8 cellular contexts compared by ENCODE assay signal in genomic region chr4:25235401-25235800, GRCh38. TPM values are rescaled to one million over a fixed set of nuclear protein-coding genes. Genes with fewer than 3 reads are reported as not detected.
DNase-seq lines count a peak whose midpoint lies in the region; ATAC-seq and TF ChIP-seq lines count a peak whose summit lies in the region.

No MANE protein-coding gene starts in this region.

- H3K4me1 ChIP-seq in endocrine pancreas (ENCODE audit: control insufficient read depth, insufficient read depth, low read length) (peaks cover 7% of the 10 kb centered on the region), psoas muscle (peaks cover 9% of the 10 kb centered on the region)

- TF ChIP-seq CTCF in GM12875 (IDR thresholded peaks at IDR 0.05; ENCODE audit: borderline replicate concordance, insufficient read depth, low read depth, low read length) (no peak), psoas muscle (IDR thresholded peaks at IDR 0.05) (no peak)

- H3K4me3 ChIP-seq in GM12875 (ENCODE audit: low read depth, low read length) (peak overlapping the region; percentile 98), endocrine pancreas (ENCODE audit: control insufficient read depth, insufficient read depth, low read length) (peak overlapping the region; percentile 98), psoas muscle (peak overlapping the region; percentile 99)

- 48 to 62% (median 53%) methylated on average over 6 of the region's 6 CpGs for WGBS in psoas muscle, 3 donors

- H3K9me3 ChIP-seq in endocrine pancreas (ENCODE audit: control insufficient read depth, low read length) (no peaks in the 10 kb centered on the region), psoas muscle (peaks cover 14% of the 10 kb centered on the region)

- H3K36me3 ChIP-seq in endocrine pancreas (ENCODE audit: control insufficient read depth, insufficient read depth, low read length) = no peaks in the 10 kb centered on the region
- no peaks in the 10 kb centered on the region for H3K36me3 ChIP-seq in psoas muscle (ENCODE audit: insufficient read depth in 1 of 2, low read depth in 1 of 2)

- peak overlapping the region; percentile 81 for H3K9ac ChIP-seq in endocrine pancreas (ENCODE audit: control insufficient read depth, insufficient read depth, low read length)

- intact Hi-C loops in psoas muscle (cut with DNase I) = loop anchor here in 1 of 2 donors (2.0 kb wide), 1 partner anchor 73 kb away; no protein-coding TSS in a partner anchor

- DNase-seq in NCI-H69 (lab: John Stamatoyannopoulos, UW) (peak; percentile 60), psoas muscle (no peak), NCI-H2107 treated with DMSO at 0.1 percent for 48 hours (lab: John Stamatoyannopoulos, UW; ENCODE audit: unreplicated experiment) (no peak), NCI-H2081 treated with DMSO at 0.1 percent for 48 hours (lab: John Stamatoyannopoulos, UW) (no peak), NCI-H187 treated with DMSO at 0.1 percent for 48 hours (lab: John Stamatoyannopoulos, UW) (no peak)
- DNase-seq in activated CD4-positive, alpha-beta T cell treated with anti-CD3 and anti-CD28 coated beads for 1 hour = no peak

- no peak for ATAC-seq in psoas muscle

- H3K27ac ChIP-seq in psoas muscle = peak overlapping the region; percentile 93

- H3K27me3 ChIP-seq in endocrine pancreas (ENCODE audit: control insufficient read depth, insufficient read depth, low read length) (no peaks in the 10 kb centered on the region), psoas muscle (ENCODE audit: insufficient read depth in 3 of 3, low read length in 2 of 3) (no peaks in the 10 kb centered on the region)

RNA-seq across cellular contexts. Expression of gene PI4K2B, which starts 1.6 kb away (rescaled TPM):
- total RNA-seq in psoas muscle = 1 to 10 TPM; 1.7 to 2.9 (median 2.4) TPM
- polyA plus RNA-seq in psoas muscle = 1 to 10 TPM; 1.5 to 2.6 (median 2.2) TPM
